Comparison of ENCODE assay signal across 14 cellular contexts in genomic region chrX:115583730-115584004, GRCh38. TPM values are rescaled to one million over a fixed set of nuclear protein-coding genes. Genes with fewer than 3 reads are reported as not detected.
A peak's percentile ranks its signal among the peaks of the same experiment; 100 is the strongest.
DNase-seq lines count a peak whose midpoint lies in the region; ATAC-seq and TF ChIP-seq lines count a peak whose summit lies in the region.
"Had no signal": no experiment of that assay in that cellular context is flagged by ENCODE, and none has a peak within 500 bp of the region (broad histone marks: within the 10 kb centered on the region; RNA-seq: fewer than 3 reads in every experiment).

No MANE protein-coding gene starts in this region.

- H3K27ac ChIP-seq in HEK293 (ENCODE audit: extremely low read depth, low read depth, low read length), result no peak overlapping the region
- peak overlapping the region; percentile 74 for H3K27ac ChIP-seq in hepatocyte
- H3K27ac ChIP-seq in smooth muscle cell (ENCODE audit: low read depth), result peak overlapping the region; percentile 95
- no peak overlapping the region for H3K27ac ChIP-seq in naive thymus-derived CD4-positive, alpha-beta T cell (ENCODE audit: low read depth, low read length)
- H3K27ac ChIP-seq in aorta (ENCODE audit: low read depth in 1 of 2, low read length in 2 of 2), result peak overlapping the region in 1 of 2 donors; percentile 57

- H3K9me3 ChIP-seq in HEK293 (ENCODE audit: control insufficient read depth, insufficient read depth, low read depth, low read length) (no peaks in the 10 kb centered on the region), hepatocyte (ENCODE audit: low read depth) (no peaks in the 10 kb centered on the region), smooth muscle cell (replicated peaks; ENCODE audit: low read depth) (no peaks in the 10 kb centered on the region), aorta (ENCODE audit: control insufficient read depth, low read length) (no peaks in the 10 kb centered on the region)
- H3K9me3 ChIP-seq in naive thymus-derived CD4-positive, alpha-beta T cell (ENCODE audit: control insufficient read depth in 2 of 3, low read length in 3 of 3), result no peaks in the 10 kb centered on the region
- H3K9me3 ChIP-seq: body of pancreas had no signal

- H3K9me3 Mint-ChIP-seq in activated T-helper 2 cell treated with anti-CD3 and anti-CD28 coated beads, Interferon-gamma antibody, Interleukin-2, Interleukin-4, amounts not matched to agents 10 μg/mL and 5 μg/mL and 100 μg/mL, durations not matched to agents 14 hours and 24 hours and 36 hours, result no peaks in the 10 kb centered on the region
- no peaks in the 10 kb centered on the region for H3K9me3 Mint-ChIP-seq in naive thymus-derived CD4-positive, alpha-beta T cell
- H3K9me3 Mint-ChIP-seq: activated T-helper 17 cell treated with anti-CD3 and anti-CD28 coated beads, Interleukin-2, amount 50 U/mL, for 72 hours had no signal

- H3K9ac ChIP-seq in smooth muscle cell (ENCODE audit: low read depth), result peak overlapping the region; percentile 68

- H3K36me3 ChIP-seq in HEK293 (ENCODE audit: control insufficient read depth in 2 of 2, insufficient read depth in 1 of 2, low read length in 2 of 2) (peaks cover 7 to 9% of the 10 kb centered on the region in 2 experiments), hepatocyte (replicated peaks; ENCODE audit: insufficient read depth, low read depth) (no peaks in the 10 kb centered on the region), smooth muscle cell (ENCODE audit: low read depth) (no peaks in the 10 kb centered on the region), aorta (ENCODE audit: control insufficient read depth in 1 of 2, insufficient read depth in 2 of 2, low read length in 1 of 2) (no peaks in the 10 kb centered on the region)
- no peaks in the 10 kb centered on the region for H3K36me3 ChIP-seq in naive thymus-derived CD4-positive, alpha-beta T cell (ENCODE audit: control insufficient read depth in 2 of 3, insufficient read depth in 3 of 3, low read length in 3 of 3)

- H3K36me3 Mint-ChIP-seq in activated T-helper 2 cell treated with anti-CD3 and anti-CD28 coated beads, Interferon-gamma antibody, Interleukin-2, Interleukin-4, amounts not matched to agents 10 μg/mL and 5 μg/mL and 100 μg/mL, durations not matched to agents 14 hours and 24 hours and 36 hours (ENCODE audit: low read depth), result no peaks in the 10 kb centered on the region
- no peaks in the 10 kb centered on the region for H3K36me3 Mint-ChIP-seq in naive thymus-derived CD4-positive, alpha-beta T cell

- 21% methylated on average over 2 of the region's 2 CpGs for WGBS in hepatocyte (ENCODE audit: low lambda C conversion rate, missing lambda C conversion rate)
- 12% methylated on average over 2 of the region's 2 CpGs for WGBS in smooth muscle cell (ENCODE audit: low lambda C conversion rate)
- 3 to 4% methylated on average over 2 of the region's 2 CpGs for WGBS in aorta, 2 donors

- H2AFZ ChIP-seq in hepatocyte (no peak overlapping the region), smooth muscle cell (ENCODE audit: low read depth) (no peak overlapping the region)

- intact Hi-C loops in activated T-helper 2 cell treated with anti-CD3 and anti-CD28 coated beads, Interferon-gamma antibody, Interleukin-2, Interleukin-4, amounts not matched to agents 10 μg/mL and 5 μg/mL and 100 μg/mL, durations not matched to agents 14 hours and 24 hours and 36 hours (cut with micrococcal nuclease), result loop anchor here (2.0 kb wide), 1 partner anchor 23 kb away; the partner anchor contains the start of gene PLS3
- intact Hi-C loops in naive thymus-derived CD4-positive, alpha-beta T cell (cut with micrococcal nuclease), result no loop called here
- intact Hi-C loops in left colon (cut with DNase I, micrococcal nuclease) (no loop called here), aorta (cut with DNase I) (loop anchor here in 1 of 2 donors (10.0 kb wide), 1 partner anchor 51 kb away; no protein-coding TSS in a partner anchor)

- H3K9me2 ChIP-seq in hepatocyte (replicated peaks; ENCODE audit: insufficient read depth), result no peaks in the 10 kb centered on the region

- no peak overlapping the region for H3K4me3 Mint-ChIP-seq in activated T-helper 2 cell treated with anti-CD3 and anti-CD28 coated beads, Interferon-gamma antibody, Interleukin-2, Interleukin-4, amounts not matched to agents 10 μg/mL and 5 μg/mL and 100 μg/mL, durations not matched to agents 14 hours and 24 hours and 36 hours (ENCODE audit: low read depth)
- H3K4me3 Mint-ChIP-seq in naive thymus-derived CD4-positive, alpha-beta T cell, result no peak overlapping the region
- H3K4me3 Mint-ChIP-seq: activated T-helper 17 cell treated with anti-CD3 and anti-CD28 coated beads, Interleukin-2, amount 50 U/mL, for 72 hours had no signal

- peaks cover 8% of the 10 kb centered on the region for H4K20me1 ChIP-seq in hepatocyte (ENCODE audit: insufficient read depth, poor library complexity, severe bottlenecking)
- no peaks in the 10 kb centered on the region for H4K20me1 ChIP-seq in smooth muscle cell (ENCODE audit: low read depth)

- H3K27me3 ChIP-seq in hepatocyte (no peaks in the 10 kb centered on the region), smooth muscle cell (ENCODE audit: low read depth) (no peaks in the 10 kb centered on the region), aorta (ENCODE audit: control insufficient read depth in 1 of 2, insufficient read depth in 2 of 2, low read length in 1 of 2) (no peaks in the 10 kb centered on the region)
- H3K27me3 ChIP-seq in naive thymus-derived CD4-positive, alpha-beta T cell (ENCODE audit: control insufficient read depth in 2 of 2, insufficient read depth in 2 of 2, low read length in 2 of 2), result no peaks in the 10 kb centered on the region
- H3K27me3 ChIP-seq: body of pancreas had no signal

- no peak for TF ChIP-seq CTCF in HEK293 (tag by site-specific recombination; IDR thresholded peaks at IDR 0.05)
- TF ChIP-seq CTCF in hepatocyte (IDR thresholded peaks at IDR 0.05; ENCODE audit: poor library complexity), result no peak
- no peak for TF ChIP-seq CTCF in smooth muscle cell (IDR thresholded peaks at IDR 0.05; ENCODE audit: borderline replicate concordance, insufficient read depth, poor library complexity, severe bottlenecking)

- H3K4me1 ChIP-seq in HEK293 (ENCODE audit: control insufficient read depth, insufficient read depth, low read length) (peaks cover 8% of the 10 kb centered on the region; the same call in 1 of the 2 replicates), hepatocyte (ENCODE audit: insufficient read depth) (peaks cover 45% of the 10 kb centered on the region), smooth muscle cell (ENCODE audit: low read depth) (peaks cover 42% of the 10 kb centered on the region), aorta (ENCODE audit: control insufficient read depth in 1 of 2, insufficient read depth in 2 of 2, low read length in 2 of 2) (no peaks in the 10 kb centered on the region)
- H3K4me1 ChIP-seq in naive thymus-derived CD4-positive, alpha-beta T cell (ENCODE audit: control insufficient read depth in 2 of 2, insufficient read depth in 2 of 2, low read length in 2 of 2), result no peaks in the 10 kb centered on the region

- H3K79me2 ChIP-seq in hepatocyte (peaks cover 88% of the 10 kb centered on the region), smooth muscle cell (ENCODE audit: low read depth) (peaks cover 94% of the 10 kb centered on the region)

- CTCF ChIA-PET in HEK293 (lab: Yijun Ruan, JAX), result interaction anchor here (0.6 to 1.7 kb wide), 2 partner anchors 9 to 50 kb away, joined by 3 to 13 read pairs; no protein-coding TSS in a partner anchor
- CTCF ChIA-PET in naive thymus-derived CD4-positive, alpha-beta T cell (lab: Charles Lee), result no interaction called here

- DNase-seq in activated T-helper 2 cell treated with anti-CD3 and anti-CD28 coated beads, Interferon-gamma antibody, Interleukin-2, Interleukin-4, amounts not matched to agents 10 μg/mL and 5 μg/mL and 100 μg/mL, durations not matched to agents 14 hours and 24 hours and 36 hours (ENCODE audit: low spot score), result no peak
- no peak for DNase-seq in hepatocyte (ENCODE audit: low spot score)
- no peak for DNase-seq in smooth muscle cell (lab: John Stamatoyannopoulos, UW; ENCODE audit: unreplicated experiment)
- no peak for DNase-seq in naive thymus-derived CD4-positive, alpha-beta T cell
- no peak for DNase-seq in occipital lobe (lab: John Stamatoyannopoulos, UW)
- no peak for DNase-seq in left colon
- no peak for DNase-seq in aorta
- DNase-seq: activated CD4-positive, alpha-beta T cell treated with anti-CD3 and anti-CD28 coated beads, Interleukin-2, amount 50 U/mL, for 1 hour; body of pancreas; GDM1; NCI-H2171; stimulated activated naive CD8-positive, alpha-beta T cell treated with anti-CD3 and anti-CD28 coated beads, Interleukin-15, Interleukin-2, amounts not matched to agents 100 U/mL and 50 U/mL, for 24 hours had no signal

- POLR2A ChIA-PET in HEK293 (lab: Yijun Ruan, JAX), result no interaction called here
- POLR2A ChIA-PET in naive thymus-derived CD4-positive, alpha-beta T cell (lab: Charles Lee), result no interaction called here

- H3K4me3 ChIP-seq in HEK293 (ENCODE audit: low read depth, low read length) (no peak overlapping the region), hepatocyte (no peak overlapping the region), smooth muscle cell (peak overlapping the region; percentile 20), aorta (ENCODE audit: low read length in 2 of 2) (peak overlapping the region in 1 of 2 donors; percentile 18)
- H3K4me3 ChIP-seq in naive thymus-derived CD4-positive, alpha-beta T cell (ENCODE audit: low read length), result no peak overlapping the region
- H3K4me3 ChIP-seq: body of pancreas had no signal

- peaks cover 7% of the 10 kb centered on the region for H3K4me1 Mint-ChIP-seq in activated T-helper 2 cell treated with anti-CD3 and anti-CD28 coated beads, Interferon-gamma antibody, Interleukin-2, Interleukin-4, amounts not matched to agents 10 μg/mL and 5 μg/mL and 100 μg/mL, durations not matched to agents 14 hours and 24 hours and 36 hours (ENCODE audit: low read depth)
- H3K4me1 Mint-ChIP-seq in naive thymus-derived CD4-positive, alpha-beta T cell, result peaks cover 0 to 9% (median 0%) of the 10 kb centered on the region in 7 donors
- H3K4me1 Mint-ChIP-seq: activated T-helper 17 cell treated with anti-CD3 and anti-CD28 coated beads, Interleukin-2, amount 50 U/mL, for 72 hours had no signal

- peak overlapping the region; percentile 52 for H3K27ac Mint-ChIP-seq in activated T-helper 2 cell treated with anti-CD3 and anti-CD28 coated beads, Interferon-gamma antibody, Interleukin-2, Interleukin-4, amounts not matched to agents 10 μg/mL and 5 μg/mL and 100 μg/mL, durations not matched to agents 14 hours and 24 hours and 36 hours
- H3K27ac Mint-ChIP-seq in naive thymus-derived CD4-positive, alpha-beta T cell, result no peak overlapping the region
- H3K27ac Mint-ChIP-seq: activated T-helper 17 cell treated with anti-CD3 and anti-CD28 coated beads, Interleukin-2, amount 50 U/mL, for 72 hours had no signal

- no peak for ATAC-seq in naive thymus-derived CD4-positive, alpha-beta T cell
- no peak for ATAC-seq in left colon
- no peak for ATAC-seq in aorta (ENCODE audit: low FRiP score)
- ATAC-seq: activated T-helper 17 cell treated with anti-CD3 and anti-CD28 coated beads, Interleukin-2, amount 50 U/mL, for 72 hours; body of pancreas; stimulated activated naive CD8-positive, alpha-beta T cell treated with anti-CD3 and anti-CD28 coated beads, Interleukin-15, Interleukin-2, amounts not matched to agents 100 U/mL and 50 U/mL, for 24 hours had no signal

- H3K4me2 ChIP-seq in hepatocyte, result peak overlapping the region; percentile 54
- peak overlapping the region; percentile 77 for H3K4me2 ChIP-seq in smooth muscle cell

- peaks cover 25% of the 10 kb centered on the region for H3F3A ChIP-seq in smooth muscle cell (ENCODE audit: low read depth)

- H3K27me3 Mint-ChIP-seq in activated T-helper 2 cell treated with anti-CD3 and anti-CD28 coated beads, Interferon-gamma antibody, Interleukin-2, Interleukin-4, amounts not matched to agents 10 μg/mL and 5 μg/mL and 100 μg/mL, durations not matched to agents 14 hours and 24 hours and 36 hours (ENCODE audit: low read depth), result no peaks in the 10 kb centered on the region
- H3K27me3 Mint-ChIP-seq in naive thymus-derived CD4-positive, alpha-beta T cell, result no peaks in the 10 kb centered on the region
- H3K27me3 Mint-ChIP-seq: activated T-helper 17 cell treated with anti-CD3 and anti-CD28 coated beads, Interleukin-2, amount 50 U/mL, for 72 hours had no signal

RNA-seq across cellular contexts. Expression of gene PLS3, which starts 22.7 kb away (rescaled TPM):
- 3.1 and 5.4 TPM in 2 replicates for total RNA-seq in activated T-helper 2 cell treated with anti-CD3 and anti-CD28 coated beads, Interferon-gamma antibody, Interleukin-2, Interleukin-4, amounts not matched to agents 10 μg/mL and 5 μg/mL and 100 μg/mL, durations not matched to agents 14 hours and 24 hours and 36 hours
- 315 and 361 TPM in 2 replicates for total RNA-seq in hepatocyte
- polyA plus RNA-seq in hepatocyte, result 244 and 277 TPM in 2 replicates
- total RNA-seq in smooth muscle cell, result 609 and 1,026 TPM in 2 replicates
- 305 and 318 TPM in 2 replicates for polyA plus RNA-seq in smooth muscle cell
- 1 to 10 TPM in 1 of 5 experiments, under 1 TPM in 2, not detected in 2; 0.16 to 2.4 (median 0.27) TPM for total RNA-seq in naive thymus-derived CD4-positive, alpha-beta T cell
- not detected for polyA plus RNA-seq in naive thymus-derived CD4-positive, alpha-beta T cell
- total RNA-seq in occipital lobe, result 102 TPM
- 10 to 100 TPM; 15.7 to 21.2 TPM for total RNA-seq in left colon
- total RNA-seq in aorta, result 100 to 1,000 TPM; 481 to 708 TPM
- 100 to 1,000 TPM; 241 to 380 TPM for polyA plus RNA-seq in aorta

Comparison
In these comparisons a context has a peak if more than half of its experiments do, and no peak if none do; other contexts are left out.
1. H3K27ac ChIP-seq: peak in hepatocyte (single experiment) and smooth muscle cell (single experiment); none in HEK293 (single experiment) and naive thymus-derived CD4-positive, alpha-beta T cell (single experiment).